Comparison of ENCODE assay signal across 23 cellular contexts in genomic region chr18:79367989-79368388, GRCh38. TPM values are rescaled to one million over a fixed set of nuclear protein-coding genes. Genes with fewer than 3 reads are reported as not detected.
A peak's percentile ranks its signal among the peaks of the same experiment; 100 is the strongest.
DNase-seq lines count a peak whose midpoint lies in the region; ATAC-seq and TF ChIP-seq lines count a peak whose summit lies in the region.
"Had no signal": no experiment of that assay in that cellular context is flagged by ENCODE, and none has a peak within 500 bp of the region (broad histone marks: within the 10 kb centered on the region; RNA-seq: fewer than 3 reads in every experiment).

No MANE protein-coding gene starts in this region.

- in situ Hi-C loops in astrocyte of the cerebellum (cut with HindIII; ENCODE audit: low sequenced_read_pairs) = no loop called here

- H3K4me3 Mint-ChIP-seq in stimulated activated effector memory CD8-positive, alpha-beta T cell treated with anti-CD3 and anti-CD28 coated beads, Interleukin-12 subunit alpha, Interleukin-12 subunit beta, amount 100 ng/mL, for 72 hours = no peak overlapping the region
- H3K4me3 Mint-ChIP-seq: activated CD4-positive, alpha-beta T cell treated with anti-CD3 and anti-CD28 coated beads, Interleukin-2, amount 10 ng/mL, durations not matched to agents 24 days and 14 days; activated naive CD4-positive, alpha-beta T cell treated with anti-CD3 and anti-CD28 coated beads for 36 hours; natural killer cell had no signal

- WGBS in SK-N-SH (ENCODE audit: low lambda C conversion rate) = 90% methylated on average over 18 of the region's 18 CpGs

- no peak for TF ChIP-seq CTCF in SK-N-SH (IDR thresholded peaks at IDR 0.05)
- TF ChIP-seq CTCF in astrocyte of the cerebellum (IDR thresholded peaks at IDR 0.05; ENCODE audit: low read depth, low read length, missing control alignments) = no peak

- peak overlapping the region; percentile 76 for H3K27ac Mint-ChIP-seq in stimulated activated effector memory CD8-positive, alpha-beta T cell treated with anti-CD3 and anti-CD28 coated beads, Interleukin-12 subunit alpha, Interleukin-12 subunit beta, amount 100 ng/mL, for 72 hours
- H3K27ac Mint-ChIP-seq: activated CD4-positive, alpha-beta T cell treated with anti-CD3 and anti-CD28 coated beads, Interleukin-2, amount 10 ng/mL, durations not matched to agents 24 days and 14 days; activated naive CD4-positive, alpha-beta T cell treated with anti-CD3 and anti-CD28 coated beads for 36 hours had no signal

- H3F3A ChIP-seq in SK-N-SH (replicated peaks; ENCODE audit: insufficient read depth) = no peaks in the 10 kb centered on the region

- DNase-seq in SK-N-SH (peak; percentile 36), astrocyte of the cerebellum (ENCODE audit: low read depth) (peak; percentile 62), glomerular visceral epithelial cell (ENCODE audit: extremely low spot score) (peak; percentile 69), NCI-H2196 (lab: John Stamatoyannopoulos, UW; ENCODE audit: unreplicated experiment) (no peak)
- DNase-seq in stimulated activated effector memory CD8-positive, alpha-beta T cell treated with anti-CD3 and anti-CD28 coated beads, Interleukin-12 subunit alpha, Interleukin-12 subunit beta, amount 100 ng/mL, for 72 hours (ENCODE audit: low spot score in 2 of 2) = no peak
- DNase-seq in stimulated activated naive CD8-positive, alpha-beta T cell treated with anti-CD3 and anti-CD28 coated beads, Interleukin-15, Interleukin-2, amounts not matched to agents 100 U/mL and 50 U/mL, for 24 hours = no peak
- DNase-seq: activated CD4-positive, alpha-beta T cell treated with anti-CD3 and anti-CD28 coated beads, Interleukin-2, amount 10 ng/mL, durations not matched to agents 24 days and 14 days; activated naive CD4-positive, alpha-beta T cell treated with anti-CD3 and anti-CD28 coated beads for 36 hours; activated T-cell treated with anti-CD3 and anti-CD28 coated beads, Interleukin-2, amount 50 U/mL, for 1 hour; CD8-positive, alpha-beta memory T cell; central memory CD4-positive, alpha-beta T cell; left ventricle myocardium inferior; natural killer cell; NCI-H1694; NCI-H510A treated with DMSO at 0.1 percent for 48 hours; NK-92 treated with Interleukin-12 subunit alpha and Interleukin-12 subunit beta, amount 100 ng/mL, for 24 hours; PC-3; stomach had no signal

- CTCF ChIA-PET in SK-N-SH (lab: Yijun Ruan, JAX) = interaction anchor here (0.8 to 1.9 kb wide), 2 partner anchors 11 to 13 kb away, joined by 3 to 12 read pairs; no protein-coding TSS in a partner anchor

- POLR2A ChIA-PET in SK-N-SH (lab: Yijun Ruan, JAX) = no interaction called here

- H3K79me2 ChIP-seq in SK-N-SH (ENCODE audit: insufficient read depth) = no peaks in the 10 kb centered on the region

- ATAC-seq in SK-N-SH treated with all-trans-retinoic acid at 6 μM for 48 hours (no peak), HG03439 (IDR thresholded peaks at IDR 0.05; ENCODE audit: unreplicated experiment) (no peak)
- ATAC-seq in stimulated activated effector memory CD8-positive, alpha-beta T cell treated with anti-CD3 and anti-CD28 coated beads, Interleukin-12 subunit alpha, Interleukin-12 subunit beta, amount 100 ng/mL, for 72 hours = no peak
- no peak for ATAC-seq in stimulated activated naive CD8-positive, alpha-beta T cell treated with anti-CD3 and anti-CD28 coated beads, Interleukin-15, Interleukin-2, amounts not matched to agents 100 U/mL and 50 U/mL, for 24 hours
- ATAC-seq: HCT116, PC-3 had no signal

- no peak overlapping the region for H2AFZ ChIP-seq in SK-N-SH (ENCODE audit: low read depth)

- H3K9me3 ChIP-seq in SK-N-SH = no peaks in the 10 kb centered on the region
- H3K9me3 ChIP-seq: left ventricle myocardium inferior, stomach, tibial nerve had no signal

- no peaks in the 10 kb centered on the region for H3K9me3 Mint-ChIP-seq in stimulated activated effector memory CD8-positive, alpha-beta T cell treated with anti-CD3 and anti-CD28 coated beads, Interleukin-12 subunit alpha, Interleukin-12 subunit beta, amount 100 ng/mL, for 72 hours
- H3K9me3 Mint-ChIP-seq: activated CD4-positive, alpha-beta T cell treated with anti-CD3 and anti-CD28 coated beads, Interleukin-2, amount 10 ng/mL, durations not matched to agents 24 days and 14 days; activated naive CD4-positive, alpha-beta T cell treated with anti-CD3 and anti-CD28 coated beads for 36 hours; CD8-positive, alpha-beta memory T cell; natural killer cell had no signal

- no peak overlapping the region for H3K4me3 ChIP-seq in SK-N-SH (ENCODE audit: low read depth in 2 of 2, low read length in 1 of 2)
- no peak overlapping the region for H3K4me3 ChIP-seq in astrocyte of the cerebellum (ENCODE audit: low read depth, low read length)
- H3K4me3 ChIP-seq: left ventricle myocardium inferior, stomach, tibial nerve had no signal

- no peak overlapping the region for H3K27ac ChIP-seq in SK-N-SH (ENCODE audit: low read depth in 2 of 2, low read length in 1 of 2)
- H3K27ac ChIP-seq: left ventricle myocardium inferior, stomach, VCaP had no signal

- peaks cover 9% of the 10 kb centered on the region for H3K36me3 Mint-ChIP-seq in stimulated activated effector memory CD8-positive, alpha-beta T cell treated with anti-CD3 and anti-CD28 coated beads, Interleukin-12 subunit alpha, Interleukin-12 subunit beta, amount 100 ng/mL, for 72 hours

- H4K20me1 ChIP-seq in SK-N-SH (ENCODE audit: insufficient read depth) = no peaks in the 10 kb centered on the region

- H3K9ac ChIP-seq in SK-N-SH = no peak overlapping the region

- peaks cover 25% of the 10 kb centered on the region for H3K4me1 Mint-ChIP-seq in stimulated activated effector memory CD8-positive, alpha-beta T cell treated with anti-CD3 and anti-CD28 coated beads, Interleukin-12 subunit alpha, Interleukin-12 subunit beta, amount 100 ng/mL, for 72 hours

- no peak for TF ChIP-seq RAD21 in SK-N-SH (IDR thresholded peaks at IDR 0.05; ENCODE audit: low read length)

- no peaks in the 10 kb centered on the region for H3K27me3 ChIP-seq in SK-N-SH (ENCODE audit: insufficient read depth)
- H3K27me3 ChIP-seq: stomach, tibial nerve had no signal

- peaks cover 0 to 23% of the 10 kb centered on the region in 2 experiments; a peak in 1 of 4 replicates for H3K4me1 ChIP-seq in SK-N-SH (ENCODE audit: control insufficient read depth in 1 of 2, insufficient read depth in 2 of 2, low read depth in 1 of 2, low read length in 1 of 2)
- H3K4me1 ChIP-seq: left ventricle myocardium inferior, stomach had no signal

- H3K36me3 ChIP-seq in SK-N-SH (replicated peaks in 1 of 2; ENCODE audit: control insufficient read depth in 1 of 2, insufficient read depth in 2 of 2, low read length in 1 of 2) = peaks cover 4% of the 10 kb centered on the region in 2 experiments

- no peak overlapping the region for H3K4me2 ChIP-seq in SK-N-SH

- no peaks in the 10 kb centered on the region for H3K9me2 ChIP-seq in SK-N-SH

- no peak for TF ChIP-seq EP300 in SK-N-SH (IDR thresholded peaks at IDR 0.05; ENCODE audit: borderline replicate concordance in 1 of 2, low read depth in 1 of 2, low read length in 1 of 2)

TF ChIP-seq in SK-N-SH, 30 proteins besides CTCF, POLR2A, EP300 and RAD21 (continues in another document):
- TF ChIP-seq, protein P1, sequence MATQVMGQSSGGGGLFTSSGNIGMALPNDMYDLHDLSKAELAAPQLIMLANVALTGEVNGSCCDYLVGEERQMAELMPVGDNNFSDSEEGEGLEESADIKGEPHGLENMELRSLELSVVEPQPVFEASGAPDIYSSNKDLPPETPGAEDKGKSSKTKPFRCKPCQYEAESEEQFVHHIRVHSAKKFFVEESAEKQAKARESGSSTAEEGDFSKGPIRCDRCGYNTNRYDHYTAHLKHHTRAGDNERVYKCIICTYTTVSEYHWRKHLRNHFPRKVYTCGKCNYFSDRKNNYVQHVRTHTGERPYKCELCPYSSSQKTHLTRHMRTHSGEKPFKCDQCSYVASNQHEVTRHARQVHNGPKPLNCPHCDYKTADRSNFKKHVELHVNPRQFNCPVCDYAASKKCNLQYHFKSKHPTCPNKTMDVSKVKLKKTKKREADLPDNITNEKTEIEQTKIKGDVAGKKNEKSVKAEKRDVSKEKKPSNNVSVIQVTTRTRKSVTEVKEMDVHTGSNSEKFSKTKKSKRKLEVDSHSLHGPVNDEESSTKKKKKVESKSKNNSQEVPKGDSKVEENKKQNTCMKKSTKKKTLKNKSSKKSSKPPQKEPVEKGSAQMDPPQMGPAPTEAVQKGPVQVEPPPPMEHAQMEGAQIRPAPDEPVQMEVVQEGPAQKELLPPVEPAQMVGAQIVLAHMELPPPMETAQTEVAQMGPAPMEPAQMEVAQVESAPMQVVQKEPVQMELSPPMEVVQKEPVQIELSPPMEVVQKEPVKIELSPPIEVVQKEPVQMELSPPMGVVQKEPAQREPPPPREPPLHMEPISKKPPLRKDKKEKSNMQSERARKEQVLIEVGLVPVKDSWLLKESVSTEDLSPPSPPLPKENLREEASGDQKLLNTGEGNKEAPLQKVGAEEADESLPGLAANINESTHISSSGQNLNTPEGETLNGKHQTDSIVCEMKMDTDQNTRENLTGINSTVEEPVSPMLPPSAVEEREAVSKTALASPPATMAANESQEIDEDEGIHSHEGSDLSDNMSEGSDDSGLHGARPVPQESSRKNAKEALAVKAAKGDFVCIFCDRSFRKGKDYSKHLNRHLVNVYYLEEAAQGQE (IDR thresholded peaks at IDR 0.05; ENCODE audit: low read depth, low read length) = no peak

TF ChIP-seq in SK-N-SH treated with all-trans-retinoic acid at 6 μM for 48 hours, 23 proteins besides CTCF, POLR2A, EP300 and RAD21:
- TF ChIP-seq ZNF8 (CRISPR knock-in tag; IDR thresholded peaks at IDR 0.05) (no peak), GLIS3 (CRISPR knock-in tag; IDR thresholded peaks at IDR 0.05) (no peak), CSRNP3 (CRISPR knock-in tag; IDR thresholded peaks at IDR 0.05) (no peak)

RNA-seq across cellular contexts. Expression of gene NFATC1, which starts 27.7 kb away (rescaled TPM):
- 0.02 TPM in 1 of 2 replicates, not detected in the other for polyA plus RNA-seq in SK-N-SH (2012; rRNA removed)
- polyA plus RNA-seq in SK-N-SH (2012; cell fraction: cytosol; rRNA removed) = not detected in 2 replicates
- not detected in 2 replicates for polyA plus RNA-seq in SK-N-SH (2012; cell fraction: nucleus; rRNA removed)

Comparison
In these comparisons a context has a peak if more than half of its experiments do, and no peak if none do; other contexts are left out.
1. DNase-seq: peak in SK-N-SH (single experiment), astrocyte of the cerebellum (single experiment) and glomerular visceral epithelial cell (single experiment); none in stimulated activated effector memory CD8-positive, alpha-beta T cell treated with anti-CD3 and anti-CD28 coated beads, Interleukin-12 subunit alpha, Interleukin-12 subunit beta, amount 100 ng/mL, for 72 hours (0 of 2), NCI-H2196 (single experiment) and stimulated activated naive CD8-positive, alpha-beta T cell treated with anti-CD3 and anti-CD28 coated beads, Interleukin-15, Interleukin-2, amounts not matched to agents 100 U/mL and 50 U/mL, for 24 hours (single experiment).